Comparison of ENCODE assay signal across 15 cellular contexts in genomic region chr13:80345771-80346510, GRCh38. TPM values are rescaled to one million over a fixed set of nuclear protein-coding genes. Genes with fewer than 3 reads are reported as not detected.
DNase-seq lines count a peak whose midpoint lies in the region; ATAC-seq, FAIRE-seq and TF ChIP-seq lines count a peak whose summit lies in the region.
"Had no signal": no experiment of that assay in that cellular context is flagged by ENCODE, and none has a peak within 500 bp of the region (broad histone marks: within the 10 kb centered on the region; RNA-seq: fewer than 3 reads in every experiment).

No MANE protein-coding gene starts in this region.

- H3K4me3 ChIP-seq in BLaER1, result no peak overlapping the region
- no peak overlapping the region for H3K4me3 ChIP-seq in mesendoderm (ENCODE audit: low read length)

- H3K9me3 ChIP-seq in BLaER1, result no peaks in the 10 kb centered on the region

- peak overlapping the region; percentile 22 for H3K56ac ChIP-seq in mesendoderm (ENCODE audit: low read length)

- H3K4me2 ChIP-seq in BLaER1, result peak overlapping the region; percentile 65
- no peak overlapping the region for H3K4me2 ChIP-seq in mesendoderm (ENCODE audit: low read length)

- H3K27ac ChIP-seq in BLaER1 (no peak overlapping the region), mesendoderm (ENCODE audit: low read depth, low read length) (no peak overlapping the region)

- no peaks in the 10 kb centered on the region for H4K20me1 ChIP-seq in BLaER1

- H3K4me1 ChIP-seq in BLaER1 (peaks cover 53% of the 10 kb centered on the region), mesendoderm (ENCODE audit: control insufficient read depth, low read depth, low read length) (peaks cover 6% of the 10 kb centered on the region)

- no peak for ATAC-seq in HG03565 (IDR thresholded peaks at IDR 0.05; ENCODE audit: unreplicated experiment)

- H3K9ac ChIP-seq in BLaER1, result no peak overlapping the region
- no peak overlapping the region for H3K9ac ChIP-seq in mesendoderm (ENCODE audit: low read length)

- no peaks in the 10 kb centered on the region for H3K79me2 ChIP-seq in mesendoderm (ENCODE audit: control insufficient read depth, insufficient read depth, low read length)

- no peak overlapping the region for H2BK5ac ChIP-seq in mesendoderm (ENCODE audit: low read length)

- H3K79me1 ChIP-seq in mesendoderm (ENCODE audit: low read length), result no peaks in the 10 kb centered on the region

- TF ChIP-seq POLR2A in GM12891 (IDR thresholded peaks at IDR 0.05; ENCODE audit: low read depth, low read length), result no peak

- no peak overlapping the region for H2BK15ac ChIP-seq in mesendoderm (replicated peaks; ENCODE audit: low read depth)

- no peak overlapping the region for H4K5ac ChIP-seq in mesendoderm (ENCODE audit: low read length)

- no peak overlapping the region for H3K18ac ChIP-seq in mesendoderm (ENCODE audit: low read length)

- H2AK5ac ChIP-seq in mesendoderm (ENCODE audit: low read length), result no peak overlapping the region

- no CpG with 5 or more reads among the region's 8 CpGs for WGBS in mesendoderm (ENCODE audit: extremely low coverage, insufficient coverage, low lambda C conversion rate)

- H3K27me3 ChIP-seq in BLaER1 (no peaks in the 10 kb centered on the region), mesendoderm (ENCODE audit: insufficient read depth, low read length, poor library complexity) (no peaks in the 10 kb centered on the region)

- FAIRE-seq in GM12891 (lab: Jason Lieb, UNC), result no peak

- no peak for DNase-seq in GM12891 (ENCODE audit: insufficient read length, low spot score)
- peak; percentile 63 for DNase-seq in dermis blood vessel endothelial cell
- DNase-seq in mesendoderm, result no peak
- DNase-seq in NCI-H146 (lab: John Stamatoyannopoulos, UW), result no peak
- no peak for DNase-seq in NCI-H1105 (lab: John Stamatoyannopoulos, UW)
- DNase-seq in DMS 273 treated with DMSO at 0.1 percent for 48 hours (lab: John Stamatoyannopoulos, UW), result no peak
- DNase-seq: COR-L47, EL, HCEC 1CT, KG1, NCI-H1436, NCI-H2081, NCI-H510A had no signal

- no peak overlapping the region for H3K23ac ChIP-seq in mesendoderm (ENCODE audit: low read length)

- H4K8ac ChIP-seq in mesendoderm (ENCODE audit: low read depth, low read length), result no peak overlapping the region

- H3K4ac ChIP-seq in mesendoderm (ENCODE audit: low read depth, low read length), result no peak overlapping the region

- H2BK120ac ChIP-seq in mesendoderm (ENCODE audit: low read depth, low read length), result peak overlapping the region; percentile 8

- no peaks in the 10 kb centered on the region for H3K36me3 ChIP-seq in BLaER1
- no peaks in the 10 kb centered on the region for H3K36me3 ChIP-seq in mesendoderm (ENCODE audit: control insufficient read depth, insufficient read depth, low read length)

TF ChIP-seq in GM12891, 5 proteins besides CTCF, POLR2A, EP300 and RAD21:
- no peak for TF ChIP-seq TAF1 (IDR thresholded peaks at IDR 0.05; ENCODE audit: low read depth, low read length)
- TF ChIP-seq PAX5 (IDR thresholded peaks at IDR 0.05; ENCODE audit: insufficient read depth, low read length, severe bottlenecking), result no peak
- peak; percentile 25; the same call in 1 of the 2 replicates for TF ChIP-seq SPI1 (IDR thresholded peaks at IDR 0.05; ENCODE audit: low read depth, low read length)

RNA-seq across cellular contexts. Expression of gene SPRY2, which starts 5.0 kb away (rescaled TPM):
- 0.85 TPM for polyA plus RNA-seq in GM12891 (2012; ENCODE audit: low read depth, missing spikeins)
- total RNA-seq in dermis blood vessel endothelial cell, result 21.7 and 24.2 TPM in 2 replicates
- 36.8 TPM for polyA plus RNA-seq in mesendoderm (2013, experiment 1 of 2)
- 35.8 TPM for polyA plus RNA-seq in mesendoderm (2013, experiment 2 of 2)
